ENCODE assay signal across 25 cellular contexts in the genomic region with DNA sequence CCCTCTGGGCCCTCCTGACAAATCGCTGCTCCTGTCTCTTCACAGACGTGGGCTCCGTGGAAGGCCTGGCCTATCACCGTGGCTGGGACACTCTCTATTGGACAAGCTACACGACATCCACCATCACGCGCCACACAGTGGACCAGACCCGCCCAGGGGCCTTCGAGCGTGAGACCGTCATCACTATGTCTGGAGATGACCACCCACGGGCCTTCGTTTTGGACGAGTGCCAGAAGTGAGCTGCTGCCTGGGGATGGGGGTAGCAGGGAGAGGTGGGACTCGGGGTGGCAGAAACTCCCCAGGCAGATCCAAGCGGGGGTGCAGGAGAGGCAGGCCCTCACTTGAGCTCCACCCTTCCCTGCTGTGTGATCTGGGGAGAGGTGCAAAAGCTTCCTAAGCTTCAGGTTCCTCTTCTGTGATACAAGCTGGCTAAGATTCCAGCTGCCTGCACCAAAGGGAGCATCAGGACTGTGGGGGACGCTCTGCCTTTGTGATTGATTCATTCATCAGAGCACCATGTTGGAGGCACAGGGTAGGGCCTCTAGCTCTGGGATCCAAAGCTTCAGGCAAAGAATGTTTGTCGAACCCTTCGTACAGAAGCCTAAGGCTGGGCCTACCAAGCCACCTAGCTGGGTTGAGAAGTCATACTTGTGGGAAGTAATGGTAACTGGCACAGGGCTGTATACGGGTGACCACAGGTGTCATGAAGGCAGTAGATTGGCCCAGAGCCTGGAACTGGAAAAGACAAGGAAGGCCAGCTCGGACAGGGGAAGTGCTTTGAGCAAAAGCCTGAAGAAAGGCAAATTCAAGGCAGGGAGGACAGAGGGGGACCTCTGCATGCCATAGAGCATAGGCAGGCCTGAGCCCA. TPM values are rescaled to one million over a fixed set of nuclear protein-coding genes. Genes with fewer than 3 reads are reported as not detected.
DNase-seq lines count a peak whose midpoint lies in the region; TF ChIP-seq lines count a peak whose summit lies in the region.
"Had no signal": no experiment of that assay in that cellular context is flagged by ENCODE, and none has a peak within 500 bp of the region (broad histone marks: within the 10 kb centered on the region; RNA-seq: fewer than 3 reads in every experiment).

No MANE protein-coding gene starts in this region.

- H3K9me3 ChIP-seq in BLaER1 (no peaks in the 10 kb centered on the region), mammary epithelial cell (replicated peaks; ENCODE audit: insufficient read depth, low read length) (no peaks in the 10 kb centered on the region)
- H3K9me3 ChIP-seq: A549 had no signal

- TF ChIP-seq CTCF in HFFc6 (IDR thresholded peaks at IDR 0.05) (no peak), mammary epithelial cell (conservative IDR thresholded peaks at IDR 0.05 in 1 of 2, IDR thresholded peaks at IDR 0.05 in 1 of 2; ENCODE audit: extremely low read depth in 1 of 2, insufficient read depth in 1 of 2, low read depth in 1 of 2, low read length in 2 of 2) (no peak), nephron progenitor cell (IDR thresholded peaks at IDR 0.05) (no peak)

- in situ Hi-C loops in mammary epithelial cell (cut with MboI; ENCODE audit: low sequenced_read_pairs in 2 of 2): no loop called here

- no peak overlapping the region for H3K4me3 Mint-ChIP-seq in HFFc6
- H3K4me3 Mint-ChIP-seq in nephron progenitor cell: no peak overlapping the region
- H3K4me3 Mint-ChIP-seq: CD4-positive, alpha-beta memory T cell had no signal

- H3K4me1 Mint-ChIP-seq in HFFc6 (ENCODE audit: low read depth) (peaks cover 6% of the 10 kb centered on the region), nephron progenitor cell (peaks cover 6% of the 10 kb centered on the region)

- H3K4me3 ChIP-seq in BLaER1 (no peak overlapping the region), mammary epithelial cell (replicated peaks in 1 of 3; ENCODE audit: insufficient read depth in 1 of 3, low read depth in 2 of 3, low read length in 3 of 3) (no peak overlapping the region)
- H3K4me3 ChIP-seq: A549, GM12878, GM23248 had no signal

- no peaks in the 10 kb centered on the region for H3K27me3 ChIP-seq in BLaER1
- no peaks in the 10 kb centered on the region for H3K27me3 ChIP-seq in mammary epithelial cell (ENCODE audit: insufficient read depth, low read length)

- H3K27ac ChIP-seq in BLaER1: no peak overlapping the region
- no peak overlapping the region for H3K27ac ChIP-seq in mammary epithelial cell (ENCODE audit: insufficient read depth, low read depth, low read length)
- H3K27ac ChIP-seq: A549, GM23248 had no signal

- WGBS in mammary epithelial cell (ENCODE audit: low coverage, missing lambda C conversion rate): 52% methylated on average over 18 of the region's 21 CpGs

- H3K9me3 Mint-ChIP-seq in HFFc6 (no peaks in the 10 kb centered on the region), nephron progenitor cell (no peaks in the 10 kb centered on the region)
- H3K9me3 Mint-ChIP-seq: CD4-positive, alpha-beta memory T cell had no signal

- peaks cover 41% of the 10 kb centered on the region for H3K36me3 Mint-ChIP-seq in HFFc6 (ENCODE audit: low read depth)
- H3K36me3 Mint-ChIP-seq in nephron progenitor cell (ENCODE audit: low read depth): peaks cover 52% of the 10 kb centered on the region
- H3K36me3 Mint-ChIP-seq: CD4-positive, alpha-beta memory T cell had no signal

- peak overlapping the region; percentile 2; the same call in 1 of the 2 replicates for H3K4me2 ChIP-seq in BLaER1
- H3K4me2 ChIP-seq in mammary epithelial cell (ENCODE audit: insufficient read depth, low read depth, low read length): peak overlapping the region; percentile 3
- H3K4me2 ChIP-seq: A549 had no signal

- H3K27ac Mint-ChIP-seq in HFFc6: peak overlapping the region; percentile 31; the same call in 1 of the 2 replicates
- H3K27ac Mint-ChIP-seq in nephron progenitor cell: peak overlapping the region; percentile 29
- H3K27ac Mint-ChIP-seq: CD4-positive, alpha-beta memory T cell had no signal

- H3K27me3 Mint-ChIP-seq in HFFc6 (ENCODE audit: insufficient read depth): peaks cover 8% of the 10 kb centered on the region
- H3K27me3 Mint-ChIP-seq in nephron progenitor cell (ENCODE audit: low read depth, poor library complexity): peaks cover 3% of the 10 kb centered on the region

- dilution Hi-C loops in mammary epithelial cell (cut with HindIII; ENCODE audit: low sequenced_read_pairs): loop anchor here (10.0 kb wide), 1 partner anchor 47 kb away; a partner anchor contains a TSS

- no peaks in the 10 kb centered on the region for H3K79me2 ChIP-seq in mammary epithelial cell (ENCODE audit: insufficient read depth, low read length)

- DNase-seq in HFFc6 (no peak), mammary epithelial cell (no peak), nephron progenitor cell (no peak), GM19240 (ENCODE audit: insufficient read length, low spot score) (no peak), cortex of kidney (lab: John Stamatoyannopoulos, UW) (no peak), NCI-H2081 (lab: John Stamatoyannopoulos, UW) (no peak)
- DNase-seq: DMS153, GM23248, Kasumi-1, MM.1S, NCI-H1092 treated with DMSO at 0.1 percent for 48 hours, NCI-H146, NCI-H2029 treated with DMSO at 0.1 percent for 48 hours, NCI-H2171 treated with DMSO at 0.1 percent for 48 hours, NCI-H510A, NCI-H774, PC-3, RPMI8226, SIG-M5 had no signal

- no TSS peak for BruUV-seq in mammary epithelial cell (replicated peaks; lab: Mats Ljungman, UMichigan)

- peaks cover 68% of the 10 kb centered on the region for H3K36me3 ChIP-seq in BLaER1
- peaks cover 2% of the 10 kb centered on the region for H3K36me3 ChIP-seq in mammary epithelial cell (ENCODE audit: insufficient read depth, low read length)

- peak overlapping the region; percentile 23 for H2AFZ ChIP-seq in mammary epithelial cell (ENCODE audit: low read depth, low read length)
- H2AFZ ChIP-seq: GM23248 had no signal

- H4K20me1 ChIP-seq in BLaER1: no peaks in the 10 kb centered on the region
- no peaks in the 10 kb centered on the region for H4K20me1 ChIP-seq in mammary epithelial cell (ENCODE audit: insufficient read depth, low read length)

- H3K4me1 ChIP-seq in BLaER1 (peaks cover 9% of the 10 kb centered on the region; the same call in 1 of the 2 replicates), mammary epithelial cell (ENCODE audit: insufficient read depth, low read length) (peaks cover 26% of the 10 kb centered on the region)
- H3K4me1 ChIP-seq: A549 had no signal

- intact Hi-C loops in mammary epithelial cell (cut with micrococcal nuclease): no loop called here

- CTCF ChIA-PET in mammary epithelial cell (lab: Charles Lee; ENCODE audit: low non-redundant PET): no interaction called here

- no peak overlapping the region for H3K9ac ChIP-seq in BLaER1
- no peak overlapping the region for H3K9ac ChIP-seq in mammary epithelial cell (ENCODE audit: insufficient read depth, low read length)
- H3K9ac ChIP-seq: GM23248 had no signal

RNA-seq across cellular contexts. Expression of gene NXPH4, which starts 29.1 kb away (rescaled TPM):
- 1 to 10 TPM; 2.9 to 8.2 (median 3.9) TPM for total RNA-seq in HFFc6 (2021; fragmentation: NEBNext Ultra II Directional; extraction: Animal tissue kit (Norgen Biotek cat#: 25700))
- 1 to 10 TPM in 1 of 2 donors, under 1 TPM in 1; 0.67 to 5.3 TPM for total RNA-seq in mammary epithelial cell
- polyA plus RNA-seq in mammary epithelial cell: 0.51 TPM
- 0.41 TPM for polyA minus RNA-seq in mammary epithelial cell
- total RNA-seq: CD4-positive, alpha-beta memory T cell had no signal
- polyA plus RNA-seq: CD4-positive, alpha-beta memory T cell had no signal

RNA-seq across cellular contexts. Expression of gene LRP1-AS, which starts 40.0 kb away (rescaled TPM):
- not detected for total RNA-seq in HFFc6 (2021; fragmentation: NEBNext Ultra II Directional; extraction: Animal tissue kit (Norgen Biotek cat#: 25700))
- total RNA-seq in mammary epithelial cell: not detected
- not detected for polyA plus RNA-seq in mammary epithelial cell
- not detected for polyA minus RNA-seq in mammary epithelial cell
- total RNA-seq: CD4-positive, alpha-beta memory T cell; Daoy; GM12878; GM23248; PC-3 had no signal
- polyA plus RNA-seq: A549; BJ; CD4-positive, alpha-beta memory T cell; GM12878 had no signal

RNA-seq across cellular contexts. Expression of gene SHMT2, which starts 42.1 kb away (rescaled TPM):
- 100 to 1,000 TPM; 112 to 127 (median 126) TPM for total RNA-seq in HFFc6 (2021; fragmentation: NEBNext Ultra II Directional; extraction: Animal tissue kit (Norgen Biotek cat#: 25700))
- 100 to 1,000 TPM; 266 to 337 TPM for total RNA-seq in mammary epithelial cell
- 285 TPM for polyA plus RNA-seq in mammary epithelial cell
- 190 TPM for polyA minus RNA-seq in mammary epithelial cell

RNA-seq across cellular contexts. Expression of gene LRP1, which starts 59.2 kb away (rescaled TPM):
- 100 to 1,000 TPM; 187 to 332 (median 201) TPM for total RNA-seq in HFFc6 (2021; fragmentation: NEBNext Ultra II Directional; extraction: Animal tissue kit (Norgen Biotek cat#: 25700))
- total RNA-seq in mammary epithelial cell: 10 to 100 TPM; 33.2 to 57.0 TPM
- 11.3 TPM for polyA plus RNA-seq in mammary epithelial cell
- polyA minus RNA-seq in mammary epithelial cell: 75.1 TPM
